ENCODE assay signal across 12 cellular contexts in genomic region chr5:139908749-139909148, GRCh38.
A peak's percentile ranks its signal among the peaks of the same experiment; 100 is the strongest.
DNase-seq lines count a peak whose midpoint lies in the region; ATAC-seq and TF ChIP-seq lines count a peak whose summit lies in the region.
"Had no signal": no experiment of that assay in that cellular context is flagged by ENCODE, and none has a peak within 500 bp of the region (broad histone marks: within the 10 kb centered on the region; RNA-seq: fewer than 3 reads in every experiment).

No MANE protein-coding gene starts in this region.

- H3K27me3 ChIP-seq in MG63 = peaks cover 4% of the 10 kb centered on the region; the same call in 1 of the 2 replicates
- H3K27me3 ChIP-seq in mammary epithelial cell (ENCODE audit: insufficient read depth, low read length) = peaks cover 17% of the 10 kb centered on the region
- peaks cover 17% of the 10 kb centered on the region for H3K27me3 ChIP-seq in lower lobe of right lung (ENCODE audit: low read depth)

- H3K27ac ChIP-seq in mammary epithelial cell (ENCODE audit: insufficient read depth, low read depth, low read length) = no peak overlapping the region
- no peak overlapping the region for H3K27ac ChIP-seq in lower lobe of right lung

- H3K4me1 Mint-ChIP-seq in Calu3 (ENCODE audit: low read depth, unreplicated experiment) = no peaks in the 10 kb centered on the region
- no peaks in the 10 kb centered on the region for H3K4me1 Mint-ChIP-seq in stimulated activated memory B cell treated with anti-CD40 and anti-IgM and Interleukin-4, amounts not matched to agents 10 μg/mL and 1 μg/mL and 100 μg/mL, for 72 hours

- no peak overlapping the region for H2AFZ ChIP-seq in mammary epithelial cell (ENCODE audit: low read depth, low read length)

- H3K9ac ChIP-seq in mammary epithelial cell (ENCODE audit: insufficient read depth, low read length) = no peak overlapping the region

- H4K20me1 ChIP-seq in mammary epithelial cell (ENCODE audit: insufficient read depth, low read length) = no peaks in the 10 kb centered on the region

- H3K36me3 ChIP-seq in MG63 (no peaks in the 10 kb centered on the region), mammary epithelial cell (ENCODE audit: insufficient read depth, low read length) (no peaks in the 10 kb centered on the region), lower lobe of right lung (no peaks in the 10 kb centered on the region)

- H3K36me3 Mint-ChIP-seq in Calu3 (ENCODE audit: insufficient read depth, unreplicated experiment) = no peaks in the 10 kb centered on the region
- H3K36me3 Mint-ChIP-seq in stimulated activated memory B cell treated with anti-CD40 and anti-IgM and Interleukin-4, amounts not matched to agents 10 μg/mL and 1 μg/mL and 100 μg/mL, for 72 hours = no peaks in the 10 kb centered on the region
- H3K36me3 Mint-ChIP-seq: naive thymus-derived CD4-positive, alpha-beta T cell had no signal

- no peaks in the 10 kb centered on the region for H3K9me3 Mint-ChIP-seq in Calu3 (ENCODE audit: low read depth, unreplicated experiment)
- no peaks in the 10 kb centered on the region for H3K9me3 Mint-ChIP-seq in stimulated activated memory B cell treated with anti-CD40 and anti-IgM and Interleukin-4, amounts not matched to agents 10 μg/mL and 1 μg/mL and 100 μg/mL, for 72 hours
- H3K9me3 Mint-ChIP-seq: naive thymus-derived CD4-positive, alpha-beta T cell; stimulated activated naive CD8-positive, alpha-beta T cell treated with anti-CD3 and anti-CD28 coated beads, Interleukin-15, Interleukin-2, amounts not matched to agents 100 ng/mL and 50 ng/mL, for 24 hours had no signal

- dilution Hi-C loops in mammary epithelial cell (cut with HindIII; ENCODE audit: low sequenced_read_pairs) = no loop called here

- peaks cover 31% of the 10 kb centered on the region for H3K27me3 Mint-ChIP-seq in Calu3 (ENCODE audit: unreplicated experiment)
- H3K27me3 Mint-ChIP-seq in stimulated activated memory B cell treated with anti-CD40 and anti-IgM and Interleukin-4, amounts not matched to agents 10 μg/mL and 1 μg/mL and 100 μg/mL, for 72 hours = peaks cover 11% of the 10 kb centered on the region
- H3K27me3 Mint-ChIP-seq: stimulated activated naive CD8-positive, alpha-beta T cell treated with anti-CD3 and anti-CD28 coated beads, Interleukin-15, Interleukin-2, amounts not matched to agents 100 ng/mL and 50 ng/mL, for 24 hours had no signal

- H3K4me3 Mint-ChIP-seq in Calu3 (ENCODE audit: low read depth, unreplicated experiment) = no peak overlapping the region
- H3K4me3 Mint-ChIP-seq in stimulated activated memory B cell treated with anti-CD40 and anti-IgM and Interleukin-4, amounts not matched to agents 10 μg/mL and 1 μg/mL and 100 μg/mL, for 72 hours = no peak overlapping the region
- H3K4me3 Mint-ChIP-seq: naive thymus-derived CD4-positive, alpha-beta T cell; stimulated activated naive CD8-positive, alpha-beta T cell treated with anti-CD3 and anti-CD28 coated beads, Interleukin-15, Interleukin-2, amounts not matched to agents 100 ng/mL and 50 ng/mL, for 24 hours had no signal

- H3K79me2 ChIP-seq in mammary epithelial cell (ENCODE audit: insufficient read depth, low read length) = no peaks in the 10 kb centered on the region

- in situ Hi-C loops in mammary epithelial cell (cut with MboI; ENCODE audit: low sequenced_read_pairs in 2 of 2) = no loop called here

- CTCF ChIA-PET in Calu3 (lab: Charles Lee) = interaction anchor here (0.5 to 1.4 kb wide), 3 partner anchors 10 to 123 kb away, joined by 3 read pairs; no protein-coding TSS in a partner anchor
- CTCF ChIA-PET in mammary epithelial cell (lab: Charles Lee; ENCODE audit: low non-redundant PET) = no interaction called here

- no peaks in the 10 kb centered on the region for H3K9me3 ChIP-seq in MG63
- no peaks in the 10 kb centered on the region for H3K9me3 ChIP-seq in mammary epithelial cell (replicated peaks; ENCODE audit: insufficient read depth, low read length)
- no peaks in the 10 kb centered on the region for H3K9me3 ChIP-seq in lower lobe of right lung

- DNase-seq in Calu3 = peak; percentile 6
- DNase-seq in MG63 = peak; percentile 59
- peak; percentile 7 for DNase-seq in mammary epithelial cell
- peak; percentile 39 for DNase-seq in iris pigment epithelial cell (ENCODE audit: low read depth)
- no peak for DNase-seq in AG08396 (ENCODE audit: low spot score)
- no peak for DNase-seq in lower lobe of right lung
- DNase-seq in activated gamma-delta T cell treated with Interleukin-2 at 50 U/mL for 16 hours = no peak
- DNase-seq: activated T-cell treated with anti-CD3 and anti-CD28 coated beads for 4 hours, NCI-H146 had no signal

- intact Hi-C loops in Calu3 (cut with micrococcal nuclease; ENCODE audit: unreplicated experiment) = no loop called here
- intact Hi-C loops in mammary epithelial cell (cut with micrococcal nuclease) = no loop called here
- intact Hi-C loops in lower lobe of right lung (cut with DNase I) = no loop called here

- no TSS peak for BruUV-seq in Calu3 (replicated peaks; lab: Mats Ljungman, UMichigan)
- BruUV-seq in mammary epithelial cell (replicated peaks; lab: Mats Ljungman, UMichigan) = no TSS peak

- H3K27ac Mint-ChIP-seq in Calu3 (ENCODE audit: unreplicated experiment) = no peak overlapping the region
- H3K27ac Mint-ChIP-seq in stimulated activated memory B cell treated with anti-CD40 and anti-IgM and Interleukin-4, amounts not matched to agents 10 μg/mL and 1 μg/mL and 100 μg/mL, for 72 hours = no peak overlapping the region
- H3K27ac Mint-ChIP-seq: naive thymus-derived CD4-positive, alpha-beta T cell; stimulated activated naive CD8-positive, alpha-beta T cell treated with anti-CD3 and anti-CD28 coated beads, Interleukin-15, Interleukin-2, amounts not matched to agents 100 ng/mL and 50 ng/mL, for 24 hours had no signal

- WGBS in mammary epithelial cell (ENCODE audit: low coverage, missing lambda C conversion rate) = 15% methylated on average over 1 of the region's 2 CpGs

- H3K4me3 ChIP-seq in MG63 (no peak overlapping the region), mammary epithelial cell (replicated peaks in 1 of 3; ENCODE audit: insufficient read depth in 1 of 3, low read depth in 2 of 3, low read length in 3 of 3) (no peak overlapping the region), lower lobe of right lung (no peak overlapping the region)

- H3K4me1 ChIP-seq in mammary epithelial cell (ENCODE audit: insufficient read depth, low read length) = peaks cover 20% of the 10 kb centered on the region
- peaks cover 15% of the 10 kb centered on the region for H3K4me1 ChIP-seq in lower lobe of right lung

- H3K4me2 ChIP-seq in mammary epithelial cell (ENCODE audit: insufficient read depth, low read depth, low read length) = no peak overlapping the region

- TF ChIP-seq CTCF in Calu3 (IDR thresholded peaks at IDR 0.05; ENCODE audit: unreplicated experiment) (no peak), mammary epithelial cell (conservative IDR thresholded peaks at IDR 0.05 in 1 of 2, IDR thresholded peaks at IDR 0.05 in 1 of 2; ENCODE audit: extremely low read depth in 1 of 2, insufficient read depth in 1 of 2, low read depth in 1 of 2, low read length in 2 of 2) (no peak), lower lobe of right lung (IDR thresholded peaks at IDR 0.05) (no peak)

- no peak for ATAC-seq in lower lobe of right lung
- no peak for ATAC-seq in stimulated activated memory B cell treated with anti-CD40 and anti-IgM and Interleukin-4, amounts not matched to agents 10 μg/mL and 1 μg/mL and 100 μg/mL, for 72 hours
- ATAC-seq: naive thymus-derived CD4-positive, alpha-beta T cell had no signal

Comparison
In these comparisons a context has a peak if more than half of its experiments do, and no peak if none do; other contexts are left out.
1. DNase-seq: peak in Calu3 (single experiment), MG63 (single experiment), mammary epithelial cell (single experiment) and iris pigment epithelial cell (single experiment); none in AG08396 (single experiment), lower lobe of right lung (single experiment) and activated gamma-delta T cell treated with Interleukin-2 at 50 U/mL for 16 hours (single experiment).